Comparison of ENCODE assay signal across 1 cellular context in the genomic region with DNA sequence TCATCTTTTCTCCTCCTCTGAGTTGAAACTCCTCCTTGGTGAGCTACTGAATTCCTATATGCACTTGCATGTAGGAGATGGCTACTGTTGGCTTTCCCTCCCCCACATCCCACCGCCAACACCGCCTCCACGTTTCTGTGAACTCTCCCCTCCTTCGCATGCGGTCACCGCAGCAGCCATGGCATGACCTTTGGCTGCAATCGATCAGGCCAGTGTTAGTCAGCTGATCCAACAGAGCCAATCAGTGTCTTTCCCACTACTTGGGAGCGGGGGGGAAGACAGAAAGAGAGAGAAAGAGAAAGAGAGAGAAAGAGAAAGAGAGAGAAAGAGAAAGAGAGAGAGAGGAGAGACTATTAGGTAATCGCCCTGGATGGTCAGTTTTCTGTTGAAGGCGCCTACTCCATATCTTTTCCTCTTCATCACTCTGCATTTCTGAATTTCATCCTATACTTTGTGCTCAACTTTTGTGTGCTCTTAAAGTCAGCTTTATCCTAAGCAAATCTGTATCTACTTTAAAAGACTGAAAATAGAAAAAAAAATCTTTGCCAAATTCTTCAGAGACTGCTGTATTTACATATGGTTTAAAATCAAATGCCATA.
TF ChIP-seq lines count a peak whose summit lies in the region.

No MANE protein-coding gene starts in this region.

TF ChIP-seq in HepG2, 621 proteins besides CTCF, POLR2A, EP300 and RAD21 (continued from another document and continues in another):
- no peak for TF ChIP-seq ZNF513 (CRISPR knock-in tag; conservative IDR thresholded peaks at IDR 0.05)
- no peak for TF ChIP-seq LCORL (IDR thresholded peaks at IDR 0.05)
- TF ChIP-seq LCORL (CRISPR knock-in tag; IDR thresholded peaks at IDR 0.05): no peak; the same call in 1 of the 2 replicates
- TF ChIP-seq SALL1 (CRISPR knock-in tag; IDR thresholded peaks at IDR 0.05): peak; percentile 99
- no peak for TF ChIP-seq ZNF260 (CRISPR knock-in tag; IDR thresholded peaks at IDR 0.05; ENCODE audit: borderline replicate concordance, low read depth)
- peak; percentile 76 for TF ChIP-seq FOSL2 (CRISPR knock-in tag; IDR thresholded peaks at IDR 0.05)
- TF ChIP-seq, protein P1, sequence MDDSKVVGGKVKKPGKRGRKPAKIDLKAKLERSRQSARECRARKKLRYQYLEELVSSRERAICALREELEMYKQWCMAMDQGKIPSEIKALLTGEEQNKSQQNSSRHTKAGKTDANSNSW (CRISPR knock-in tag; IDR thresholded peaks at IDR 0.05; ENCODE audit: borderline replicate concordance): 0 out of 2 replicates have a peak, but pooled peaks have one; percentile 73
- TF ChIP-seq HINFP (CRISPR knock-in tag; IDR thresholded peaks at IDR 0.05; ENCODE audit: low read depth): peak; percentile 89
- no peak for TF ChIP-seq ZBTB46 (CRISPR knock-in tag; IDR thresholded peaks at IDR 0.05; ENCODE audit: borderline replicate concordance)
- peak; percentile 100 for TF ChIP-seq ONECUT2 (CRISPR knock-in tag; IDR thresholded peaks at IDR 0.05)
- TF ChIP-seq ETV5 (CRISPR knock-in tag; IDR thresholded peaks at IDR 0.05; ENCODE audit: borderline replicate concordance): peak; percentile 65
- peak; percentile 89 for TF ChIP-seq BRD4 (CRISPR knock-in tag; IDR thresholded peaks at IDR 0.05)
- peak; percentile 99 for TF ChIP-seq ZMYM4 (CRISPR knock-in tag; IDR thresholded peaks at IDR 0.05)
- no peak for TF ChIP-seq FOXP1 (IDR thresholded peaks at IDR 0.05)
- 0 out of 2 replicates have a peak, but pooled peaks have one; percentile 22 for TF ChIP-seq FOXP1 (CRISPR knock-in tag; IDR thresholded peaks at IDR 0.05)
- peak; percentile 84 for TF ChIP-seq ELF3 (CRISPR knock-in tag; IDR thresholded peaks at IDR 0.05)
- TF ChIP-seq, protein P2, sequence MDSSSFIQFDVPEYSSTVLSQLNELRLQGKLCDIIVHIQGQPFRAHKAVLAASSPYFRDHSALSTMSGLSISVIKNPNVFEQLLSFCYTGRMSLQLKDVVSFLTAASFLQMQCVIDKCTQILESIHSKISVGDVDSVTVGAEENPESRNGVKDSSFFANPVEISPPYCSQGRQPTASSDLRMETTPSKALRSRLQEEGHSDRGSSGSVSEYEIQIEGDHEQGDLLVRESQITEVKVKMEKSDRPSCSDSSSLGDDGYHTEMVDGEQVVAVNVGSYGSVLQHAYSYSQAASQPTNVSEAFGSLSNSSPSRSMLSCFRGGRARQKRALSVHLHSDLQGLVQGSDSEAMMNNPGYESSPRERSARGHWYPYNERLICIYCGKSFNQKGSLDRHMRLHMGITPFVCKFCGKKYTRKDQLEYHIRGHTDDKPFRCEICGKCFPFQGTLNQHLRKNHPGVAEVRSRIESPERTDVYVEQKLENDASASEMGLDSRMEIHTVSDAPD (CRISPR knock-in tag; IDR thresholded peaks at IDR 0.05): peak; percentile 95
- peak; percentile 94; the same call in 1 of the 2 replicates for TF ChIP-seq ZFP37 (CRISPR knock-in tag; IDR thresholded peaks at IDR 0.05; ENCODE audit: borderline replicate concordance)
- no peak for TF ChIP-seq ZBED4 (CRISPR knock-in tag; IDR thresholded peaks at IDR 0.05; ENCODE audit: borderline replicate concordance)
- TF ChIP-seq ZNF292 (CRISPR knock-in tag; IDR thresholded peaks at IDR 0.05; ENCODE audit: borderline replicate concordance, low read depth): peak; percentile 63; the same call in 1 of the 2 replicates
- TF ChIP-seq MXI1 (IDR thresholded peaks at IDR 0.05; ENCODE audit: borderline replicate concordance, low read depth, low read length): peak; percentile 67; the same call in 1 of the 3 replicates
- TF ChIP-seq PHB2 (IDR thresholded peaks at IDR 0.05; ENCODE audit: partially characterized antibody): no peak
- no peak for TF ChIP-seq ZNF496 (CRISPR knock-in tag; IDR thresholded peaks at IDR 0.05; ENCODE audit: insufficient replicate concordance)
- TF ChIP-seq RXRB (CRISPR knock-in tag; IDR thresholded peaks at IDR 0.05; ENCODE audit: borderline replicate concordance): peak; percentile 98
- TF ChIP-seq ZNF883 (CRISPR knock-in tag; IDR thresholded peaks at IDR 0.05; ENCODE audit: not compliant biosample characterization): peak; percentile 88
- no peak for TF ChIP-seq ZNF652 (CRISPR knock-in tag; IDR thresholded peaks at IDR 0.05; ENCODE audit: borderline replicate concordance, low read depth)
- TF ChIP-seq HOXD1 (CRISPR knock-in tag; IDR thresholded peaks at IDR 0.05): peak; percentile 78; the same call in 1 of the 2 replicates
- no peak for TF ChIP-seq ZFP36L2 (CRISPR knock-in tag; IDR thresholded peaks at IDR 0.05)
- peak; percentile 93; the same call in 1 of the 2 replicates for TF ChIP-seq ZNF232 (CRISPR knock-in tag; IDR thresholded peaks at IDR 0.05; ENCODE audit: borderline replicate concordance)
- TF ChIP-seq STAG1 (CRISPR knock-in tag; IDR thresholded peaks at IDR 0.05): no peak
- peak; percentile 61; the same call in 1 of the 2 replicates for TF ChIP-seq ZSCAN22 (CRISPR knock-in tag; IDR thresholded peaks at IDR 0.05)
- no peak for TF ChIP-seq STAT5B (CRISPR knock-in tag; IDR thresholded peaks at IDR 0.05)
- peak; percentile 89; the same call in 1 of the 2 replicates for TF ChIP-seq ZNF556 (CRISPR knock-in tag; IDR thresholded peaks at IDR 0.05; ENCODE audit: borderline replicate concordance)
- no peak for TF ChIP-seq ZNF550 (CRISPR knock-in tag; IDR thresholded peaks at IDR 0.05; ENCODE audit: borderline replicate concordance)
- TF ChIP-seq AKNA (CRISPR knock-in tag; IDR thresholded peaks at IDR 0.05; ENCODE audit: borderline replicate concordance): 0 out of 2 replicates have a peak, but pooled peaks have one; percentile 81
- peak; percentile 97 for TF ChIP-seq ZNF274 (CRISPR knock-in tag; IDR thresholded peaks at IDR 0.05)
- no peak for TF ChIP-seq HNRNPK (IDR thresholded peaks at IDR 0.05; ENCODE audit: low read depth, low read length, poor library complexity, severe bottlenecking)
- TF ChIP-seq CERS6 (CRISPR knock-in tag; IDR thresholded peaks at IDR 0.05): no peak
- TF ChIP-seq ZNF549 (CRISPR knock-in tag; IDR thresholded peaks at IDR 0.05): no peak
